7 cellular contexts compared by ENCODE assay signal in the genomic region with DNA sequence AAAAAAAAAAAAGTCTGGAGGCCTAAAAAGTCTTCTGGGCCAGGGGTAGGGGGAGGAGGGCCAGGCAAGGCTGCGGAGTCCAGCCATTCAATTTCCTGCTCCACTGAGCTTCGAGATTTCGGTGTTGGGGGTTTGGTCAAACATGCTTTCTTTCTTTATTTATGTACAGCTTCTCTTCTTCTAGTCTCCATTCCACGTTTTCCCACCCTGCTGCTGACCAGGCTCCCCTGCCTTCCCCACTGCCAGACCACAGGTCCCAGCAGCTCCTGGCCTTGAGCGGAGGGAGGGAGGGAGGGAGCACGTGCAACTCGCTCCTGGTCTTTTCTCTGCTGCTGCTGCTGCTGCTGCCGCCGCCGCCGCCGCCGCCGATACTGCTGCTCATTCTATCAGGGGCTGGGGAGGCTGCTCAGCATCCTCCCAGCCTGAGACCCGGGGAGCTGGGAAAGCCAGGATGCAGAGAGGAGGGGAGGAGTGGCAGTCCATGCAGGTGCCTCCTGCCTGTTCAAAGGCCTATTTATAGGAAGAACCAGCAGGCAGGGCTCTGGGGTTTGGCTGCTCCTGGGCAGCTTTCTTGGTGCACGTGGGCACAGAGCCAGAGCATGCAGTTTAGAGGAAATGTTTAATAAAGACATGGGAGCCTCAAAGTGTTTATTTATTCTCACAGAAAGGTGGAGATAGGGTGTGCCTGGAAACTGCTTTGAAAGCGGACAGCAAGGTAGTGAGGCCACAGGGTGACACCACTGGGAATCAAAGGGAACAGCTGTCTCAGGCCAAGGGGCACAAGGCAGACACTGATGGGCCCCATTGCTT. TPM values are rescaled to one million over a fixed set of nuclear protein-coding genes. Genes with fewer than 3 reads are reported as not detected.
DNase-seq lines count a peak whose midpoint lies in the region; ATAC-seq and TF ChIP-seq lines count a peak whose summit lies in the region.

No MANE protein-coding gene starts in this region.

- H3K9me3 Mint-ChIP-seq in IgD-negative memory B cell (no peaks in the 10 kb centered on the region), WTC11 (no peaks in the 10 kb centered on the region)
- H3K9me3 Mint-ChIP-seq in stimulated activated naive CD8-positive, alpha-beta T cell treated with anti-CD3 and anti-CD28 coated beads, Interleukin-15, amount 100 ng/mL, for 72 hours, result no peaks in the 10 kb centered on the region
- no peaks in the 10 kb centered on the region for H3K9me3 Mint-ChIP-seq in activated CD8-positive, alpha-beta T cell treated with anti-CD3 and anti-CD28 coated beads for 36 hours

- intact Hi-C loops in activated CD8-positive, alpha-beta T cell treated with anti-CD3 and anti-CD28 coated beads for 36 hours (cut with micrococcal nuclease), result no loop called here
- intact Hi-C loops in posterior cingulate gyrus (cut with DNase I), result no loop called here

- no peak for TF ChIP-seq CTCF in WTC11 (IDR thresholded peaks at IDR 0.05)
- no peak for TF ChIP-seq CTCF in activated CD8-positive, alpha-beta T cell treated with anti-CD3 and anti-CD28 coated beads for 36 hours (IDR thresholded peaks at IDR 0.05)

- POLR2A ChIA-PET in WTC11 (lab: Charles Lee), result no interaction called here
- POLR2A ChIA-PET in activated CD8-positive, alpha-beta T cell treated with anti-CD3 and anti-CD28 coated beads for 36 hours (lab: Charles Lee), result no interaction called here

- H3K9me3 ChIP-seq in iPS-18c (ENCODE audit: control insufficient read depth, insufficient read depth, low read length), result peaks cover 5% of the 10 kb centered on the region

- ATAC-seq in WTC11, result peak; percentile 57
- ATAC-seq in stimulated activated naive CD8-positive, alpha-beta T cell treated with anti-CD3 and anti-CD28 coated beads, Interleukin-15, amount 100 ng/mL, for 72 hours, result no peak
- ATAC-seq in activated CD8-positive, alpha-beta T cell treated with anti-CD3 and anti-CD28 coated beads for 36 hours, result no peak

- H3K27ac Mint-ChIP-seq in IgD-negative memory B cell (peak overlapping the region in 1 of 3 donors; percentile 43), WTC11 (peak overlapping the region; percentile 94)
- no peak overlapping the region for H3K27ac Mint-ChIP-seq in stimulated activated naive CD8-positive, alpha-beta T cell treated with anti-CD3 and anti-CD28 coated beads, Interleukin-15, amount 100 ng/mL, for 72 hours
- no peak overlapping the region for H3K27ac Mint-ChIP-seq in activated CD8-positive, alpha-beta T cell treated with anti-CD3 and anti-CD28 coated beads for 36 hours

- H3K4me3 Mint-ChIP-seq in IgD-negative memory B cell (peak overlapping the region in 3 of 4 donors; percentile 63 to 89 (median 63)), WTC11 (peak overlapping the region; percentile 80)
- peak overlapping the region; percentile 50 to 75 for H3K4me3 Mint-ChIP-seq in stimulated activated naive CD8-positive, alpha-beta T cell treated with anti-CD3 and anti-CD28 coated beads, Interleukin-15, amount 100 ng/mL, for 72 hours
- H3K4me3 Mint-ChIP-seq in activated CD8-positive, alpha-beta T cell treated with anti-CD3 and anti-CD28 coated beads for 36 hours, result no peak overlapping the region

- DNase-seq in WTC11 (ENCODE audit: low spot score), result peak; percentile 71
- DNase-seq in stimulated activated naive CD8-positive, alpha-beta T cell treated with anti-CD3 and anti-CD28 coated beads, Interleukin-15, amount 100 ng/mL, for 72 hours, result no peak
- no peak for DNase-seq in SKM-1 treated with dmso at 0.1 percent for 144 hours (lab: John Stamatoyannopoulos, UW; ENCODE audit: unreplicated experiment)
- DNase-seq in activated CD8-positive, alpha-beta T cell treated with anti-CD3 and anti-CD28 coated beads for 36 hours, result no peak
- no peak for DNase-seq in posterior cingulate gyrus

- H3K4me3 ChIP-seq in iPS-18c (ENCODE audit: insufficient read depth, low read depth, low read length), result peak overlapping the region; percentile 25; the same call in 1 of the 2 replicates

- CTCF ChIA-PET in WTC11 (lab: Charles Lee), result interaction anchor here (0.6 to 2.2 kb wide), 13 partner anchors 8 to 239 kb away, joined by 3 to 9 read pairs (median 3); no protein-coding TSS in a partner anchor
- CTCF ChIA-PET in activated CD8-positive, alpha-beta T cell treated with anti-CD3 and anti-CD28 coated beads for 36 hours (lab: Charles Lee), result no interaction called here

- H3K36me3 Mint-ChIP-seq in IgD-negative memory B cell (no peaks in the 10 kb centered on the region), WTC11 (no peaks in the 10 kb centered on the region)
- H3K36me3 Mint-ChIP-seq in activated CD8-positive, alpha-beta T cell treated with anti-CD3 and anti-CD28 coated beads for 36 hours (ENCODE audit: low read depth), result no peaks in the 10 kb centered on the region

- peaks cover 42% of the 10 kb centered on the region for H3K27me3 Mint-ChIP-seq in IgD-negative memory B cell
- H3K27me3 Mint-ChIP-seq in WTC11 (ENCODE audit: low read depth), result peaks cover 82% of the 10 kb centered on the region
- H3K27me3 Mint-ChIP-seq in stimulated activated naive CD8-positive, alpha-beta T cell treated with anti-CD3 and anti-CD28 coated beads, Interleukin-15, amount 100 ng/mL, for 72 hours, result peaks cover 69% of the 10 kb centered on the region
- peaks cover 38% of the 10 kb centered on the region for H3K27me3 Mint-ChIP-seq in activated CD8-positive, alpha-beta T cell treated with anti-CD3 and anti-CD28 coated beads for 36 hours

- peaks cover 0 to 9% (median 4%) of the 10 kb centered on the region in 3 donors for H3K4me1 Mint-ChIP-seq in IgD-negative memory B cell
- H3K4me1 Mint-ChIP-seq in WTC11, result peaks cover 31% of the 10 kb centered on the region
- H3K4me1 Mint-ChIP-seq in stimulated activated naive CD8-positive, alpha-beta T cell treated with anti-CD3 and anti-CD28 coated beads, Interleukin-15, amount 100 ng/mL, for 72 hours, result peaks cover 14% of the 10 kb centered on the region
- H3K4me1 Mint-ChIP-seq in activated CD8-positive, alpha-beta T cell treated with anti-CD3 and anti-CD28 coated beads for 36 hours (ENCODE audit: low read depth), result peaks cover 4% of the 10 kb centered on the region

TF ChIP-seq in WTC11, 78 proteins besides CTCF, POLR2A, EP300 and RAD21 (continues in another document):
- TF ChIP-seq, protein P1, sequence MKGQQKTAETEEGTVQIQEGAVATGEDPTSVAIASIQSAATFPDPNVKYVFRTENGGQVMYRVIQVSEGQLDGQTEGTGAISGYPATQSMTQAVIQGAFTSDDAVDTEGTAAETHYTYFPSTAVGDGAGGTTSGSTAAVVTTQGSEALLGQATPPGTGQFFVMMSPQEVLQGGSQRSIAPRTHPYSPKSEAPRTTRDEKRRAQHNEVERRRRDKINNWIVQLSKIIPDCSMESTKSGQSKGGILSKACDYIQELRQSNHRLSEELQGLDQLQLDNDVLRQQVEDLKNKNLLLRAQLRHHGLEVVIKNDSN (CRISPR knock-in tag; IDR thresholded peaks at IDR 0.05), result peak; percentile 58; the same call in 1 of the 2 replicates
- no peak for TF ChIP-seq FOXJ3 (CRISPR knock-in tag; IDR thresholded peaks at IDR 0.05; ENCODE audit: borderline replicate concordance)
- TF ChIP-seq ZNF263 (CRISPR knock-in tag; IDR thresholded peaks at IDR 0.05; ENCODE audit: low read depth), result peak; percentile 45; the same call in 1 of the 2 replicates
- peak; percentile 65 for TF ChIP-seq MAX (CRISPR knock-in tag; IDR thresholded peaks at IDR 0.05)
- no peak for TF ChIP-seq SP1 (CRISPR knock-in tag; conservative IDR thresholded peaks at IDR 0.05)
- TF ChIP-seq USF2 (CRISPR knock-in tag; IDR thresholded peaks at IDR 0.05), result peak; percentile 21; the same call in 1 of the 2 replicates
- no peak for TF ChIP-seq FOXK1 (CRISPR knock-in tag; IDR thresholded peaks at IDR 0.05)
- no peak for TF ChIP-seq PREB (CRISPR knock-in tag; IDR thresholded peaks at IDR 0.05; ENCODE audit: borderline replicate concordance)

RNA-seq across cellular contexts. Expression of gene ZFHX3, which starts 23.4 kb away (rescaled TPM):
- 1.6 TPM for polyA plus RNA-seq in IgD-negative memory B cell
- total RNA-seq in WTC11 (2021), result 2.7 to 5.7 TPM (median 3.1 TPM) in 3 replicates
- total RNA-seq in activated CD8-positive, alpha-beta T cell treated with anti-CD3 and anti-CD28 coated beads for 36 hours, result under 1 TPM; 0.16 to 0.25 TPM
